ENCODE assay signal across 8 cellular contexts in the genomic region with DNA sequence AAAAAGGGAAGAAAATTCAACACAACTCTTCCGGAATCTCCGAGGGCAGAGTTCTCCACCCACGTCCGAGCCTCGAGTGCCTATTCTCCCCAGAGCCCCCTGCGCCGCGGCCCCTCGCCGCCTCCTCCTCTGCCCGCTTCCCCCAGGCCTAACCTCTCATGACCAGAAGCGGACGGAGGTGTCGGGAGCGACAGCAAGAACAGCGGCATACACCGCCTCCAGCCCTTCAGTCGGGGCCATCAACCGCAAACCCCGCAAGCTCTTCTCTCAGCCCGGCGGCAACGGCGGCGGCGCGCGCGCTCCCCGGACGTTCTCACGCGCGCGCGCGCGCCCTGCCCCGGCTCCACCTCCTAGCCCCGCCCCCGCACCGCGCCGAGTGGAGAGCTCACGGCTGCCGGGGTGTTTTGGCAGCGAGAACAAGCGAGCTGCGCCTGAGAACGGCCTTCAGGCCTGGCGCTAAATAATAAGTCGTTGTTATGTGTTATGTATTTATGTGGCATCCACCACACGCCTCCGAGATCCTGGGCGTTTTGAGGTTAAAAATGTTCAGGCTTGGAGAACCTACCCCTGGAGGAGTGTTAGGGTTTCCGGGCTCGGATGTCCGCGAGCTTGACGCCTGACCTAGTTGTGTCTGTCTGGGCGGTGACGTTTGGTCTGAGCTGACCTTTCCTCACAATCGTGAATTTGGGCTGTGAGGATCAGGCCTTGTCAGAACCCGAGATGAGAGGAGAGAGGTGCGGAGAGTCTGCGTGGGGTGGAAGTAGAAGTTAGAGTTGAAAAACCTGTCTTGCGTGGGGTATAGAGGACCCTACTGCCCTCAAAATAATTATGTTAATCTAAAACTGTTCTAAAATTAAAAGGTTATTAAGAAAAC. TPM values are rescaled to one million over a fixed set of nuclear protein-coding genes. Genes with fewer than 3 reads are reported as not detected.
DNase-seq lines count a peak whose midpoint lies in the region; ATAC-seq and TF ChIP-seq lines count a peak whose summit lies in the region.

A gene with protein sequence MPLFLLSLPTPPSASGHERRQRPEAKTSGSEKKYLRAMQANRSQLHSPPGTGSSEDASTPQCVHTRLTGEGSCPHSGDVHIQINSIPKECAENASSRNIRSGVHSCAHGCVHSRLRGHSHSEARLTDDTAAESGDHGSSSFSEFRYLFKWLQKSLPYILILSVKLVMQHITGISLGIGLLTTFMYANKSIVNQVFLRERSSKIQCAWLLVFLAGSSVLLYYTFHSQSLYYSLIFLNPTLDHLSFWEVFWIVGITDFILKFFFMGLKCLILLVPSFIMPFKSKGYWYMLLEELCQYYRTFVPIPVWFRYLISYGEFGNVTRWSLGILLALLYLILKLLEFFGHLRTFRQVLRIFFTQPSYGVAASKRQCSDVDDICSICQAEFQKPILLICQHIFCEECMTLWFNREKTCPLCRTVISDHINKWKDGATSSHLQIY (minus strand): TSS at position 286 of the 874 bp plus-strand sequence. CDS start 77 bp downstream, at position 209.

- peaks cover 2% of the 10 kb centered on the region for H3K36me3 Mint-ChIP-seq in progenitor cell of endocrine pancreas (ENCODE audit: insufficient read depth)

- H3K27me3 ChIP-seq in left ventricle myocardium inferior (ENCODE audit: low read depth) (no peaks in the 10 kb centered on the region), upper lobe of left lung (no peaks in the 10 kb centered on the region)

- peak; percentile 92 for DNase-seq in GM10248 (ENCODE audit: extremely low spot score)
- DNase-seq in NCI-H146 (lab: John Stamatoyannopoulos, UW), result peak; percentile 81
- DNase-seq in T-helper 2 cell, result peak; percentile 75 to 92 (median 87)
- peak; percentile 93 for DNase-seq in left ventricle myocardium inferior
- DNase-seq in progenitor cell of endocrine pancreas (ENCODE audit: low spot score, unreplicated experiment), result peak; percentile 85
- DNase-seq in upper lobe of left lung, result peak; percentile 92 to 99

- H3K9me3 ChIP-seq in left ventricle myocardium inferior (replicated peaks) (no peaks in the 10 kb centered on the region), upper lobe of left lung (no peaks in the 10 kb centered on the region)

- 4 to 10% methylated on average over 18 to 43 of the region's 67 CpGs for WGBS in upper lobe of left lung, 2 donors

- H3K4me1 ChIP-seq in left ventricle myocardium inferior (peaks cover 35% of the 10 kb centered on the region), upper lobe of left lung (peaks cover 10 to 18% (median 17%) of the 10 kb centered on the region in 4 donors)

- no peak for TF ChIP-seq EP300 in upper lobe of left lung (IDR thresholded peaks at IDR 0.05)

- H3K4me3 ChIP-seq in left ventricle myocardium inferior, result peak within 1 kb of the TSS; percentile 92
- H3K4me3 ChIP-seq in upper lobe of left lung, result peak within 1 kb of the TSS; percentile 56 to 85 (median 78)

- ATAC-seq in HG02678 (IDR thresholded peaks at IDR 0.05; ENCODE audit: unreplicated experiment) (peak; percentile 84), upper lobe of left lung (ENCODE audit: low FRiP score in 2 of 2) (peak; percentile 97 to 99)

- POLR2A ChIA-PET in GM10248 (lab: Yijun Ruan, JAX), result interaction anchor here (0.6 to 0.8 kb wide), 3 partner anchors 15 to 75 kb away, joined by 3 to 7 read pairs (median 5); no protein-coding TSS in a partner anchor

- peak within 1 kb of the TSS; percentile 92 for H3K4me3 Mint-ChIP-seq in progenitor cell of endocrine pancreas (ENCODE audit: low read depth)

- H3K36me3 ChIP-seq in left ventricle myocardium inferior (peaks cover 12% of the 10 kb centered on the region), upper lobe of left lung (no peaks in the 10 kb centered on the region)

- no peaks in the 10 kb centered on the region for H3K9me3 Mint-ChIP-seq in progenitor cell of endocrine pancreas (ENCODE audit: low read depth)

- TF ChIP-seq CTCF in GM10248 (IDR thresholded peaks at IDR 0.05; ENCODE audit: control extremely low read depth, extremely low read depth, low read depth, missing control alignments) (no peak), left ventricle myocardium inferior (IDR thresholded peaks at IDR 0.05; ENCODE audit: borderline replicate concordance) (no peak), progenitor cell of endocrine pancreas (IDR thresholded peaks at IDR 0.05; ENCODE audit: unreplicated experiment) (no peak), upper lobe of left lung (IDR thresholded peaks at IDR 0.05) (peak in 1 of 6 experiments; percentile 11)

- intact Hi-C loops in left ventricle myocardium inferior (cut with micrococcal nuclease), result no loop called here

- CTCF ChIA-PET in GM10248 (lab: Yijun Ruan, JAX), result interaction anchor here (1.2 to 1.7 kb wide), 3 partner anchors 30 to 635 kb away, joined by 3 to 7 read pairs (median 3); no protein-coding TSS in a partner anchor

- H3K27ac Mint-ChIP-seq in progenitor cell of endocrine pancreas, result peak within 1 kb of the TSS; percentile 91

- H3K27me3 Mint-ChIP-seq in progenitor cell of endocrine pancreas, result peaks cover 6% of the 10 kb centered on the region

- H3K27ac ChIP-seq in angular gyrus (ENCODE audit: low read depth, low read length), result peak within 1 kb of the TSS; percentile 96
- H3K27ac ChIP-seq in left ventricle myocardium inferior (replicated peaks), result peak within 1 kb of the TSS; percentile 97
- peak within 1 kb of the TSS; percentile 89 to 97 (median 94) for H3K27ac ChIP-seq in upper lobe of left lung

- peak in 3 of 4 donors; percentile 50 to 89 (median 70) for TF ChIP-seq POLR2A in upper lobe of left lung (IDR thresholded peaks at IDR 0.05)

- peaks cover 9% of the 10 kb centered on the region for H3K4me1 Mint-ChIP-seq in progenitor cell of endocrine pancreas (ENCODE audit: low read depth)

RNA-seq across cellular contexts. Expression of the gene that starts here (rescaled TPM):
- total RNA-seq in left ventricle myocardium inferior, result 12.4 TPM
- 29.3 and 30.1 TPM in 2 replicates for total RNA-seq in progenitor cell of endocrine pancreas
- 10 to 100 TPM in 5 of 6 donors, 1 to 10 TPM in 1; 5.8 to 40.3 (median 28.8) TPM for total RNA-seq in upper lobe of left lung

Comparison
In these comparisons a context has a peak if more than half of its experiments do, and no peak if none do; other contexts are left out.
1. Peak in every context shown above with its lines: DNase-seq, ATAC-seq, H3K4me3 ChIP-seq and H3K27ac ChIP-seq.